ENCODE assay signal across 25 cellular contexts in genomic region chr21:25300632-25301031, GRCh38.
A peak's percentile ranks its signal among the peaks of the same experiment; 100 is the strongest.
DNase-seq lines count a peak whose midpoint lies in the region; ATAC-seq, FAIRE-seq and TF ChIP-seq lines count a peak whose summit lies in the region.
"Had no signal": no experiment of that assay in that cellular context is flagged by ENCODE, and none has a peak within 500 bp of the region (broad histone marks: within the 10 kb centered on the region; RNA-seq: fewer than 3 reads in every experiment).

No MANE protein-coding gene starts in this region.

- TF ChIP-seq CTCF in activated B cell treated with CpG ODN at 0.5 μM for 24 hours (IDR thresholded peaks at IDR 0.05) (no peak), nephron progenitor cell (IDR thresholded peaks at IDR 0.05) (no peak), left ventricle myocardium inferior (IDR thresholded peaks at IDR 0.05; ENCODE audit: borderline replicate concordance) (no peak)

- no peaks in the 10 kb centered on the region for H3K4me1 ChIP-seq in left ventricle myocardium inferior
- H3K4me1 ChIP-seq: A549 had no signal

- no peak overlapping the region for H3K27ac ChIP-seq in left ventricle myocardium inferior (replicated peaks)
- H3K27ac ChIP-seq: A549, C4-2B, HL-60 had no signal

- H3K9me3 Mint-ChIP-seq in activated B cell treated with CpG ODN at 0.5 μM for 24 hours (peaks cover 3% of the 10 kb centered on the region), nephron progenitor cell (no peaks in the 10 kb centered on the region)

- POLR2A ChIA-PET in activated B cell treated with CpG ODN at 0.5 μM for 24 hours (lab: Charles Lee), result no interaction called here

- H3K36me3 Mint-ChIP-seq in activated B cell treated with CpG ODN at 0.5 μM for 24 hours (ENCODE audit: low read depth), result no peaks in the 10 kb centered on the region
- H3K36me3 Mint-ChIP-seq in nephron progenitor cell (ENCODE audit: low read depth), result no peaks in the 10 kb centered on the region
- H3K36me3 Mint-ChIP-seq: CD8-positive, alpha-beta memory T cell had no signal

- H3K4me3 Mint-ChIP-seq in activated B cell treated with CpG ODN at 0.5 μM for 24 hours, result no peak overlapping the region
- no peak overlapping the region for H3K4me3 Mint-ChIP-seq in nephron progenitor cell

- H3K27me3 Mint-ChIP-seq in activated B cell treated with CpG ODN at 0.5 μM for 24 hours, result no peaks in the 10 kb centered on the region
- peaks cover 6% of the 10 kb centered on the region for H3K27me3 Mint-ChIP-seq in nephron progenitor cell (ENCODE audit: low read depth, poor library complexity)
- H3K27me3 Mint-ChIP-seq: CD8-positive, alpha-beta memory T cell had no signal

- DNase-seq in GM12891 (ENCODE audit: insufficient read length, low spot score) (no peak), NCI-H69 (lab: John Stamatoyannopoulos, UW) (peak; percentile 59), activated B cell treated with CpG ODN at 0.5 μM for 24 hours (no peak), nephron progenitor cell (no peak), activated gamma-delta T cell (lab: John Stamatoyannopoulos, UW) (no peak), left ventricle myocardium inferior (no peak)
- DNase-seq: CD8-positive, alpha-beta memory T cell; DMS 273 treated with DMSO at 0.1 percent for 48 hours; DMS79; EL; GF-D8; NCI-H1048; NCI-H1417; NCI-H1694; NCI-H2029 treated with DMSO at 0.1 percent for 48 hours; NCI-H446 treated with DMSO at 0.1 percent for 48 hours; NCI-H526; PC-3; SK-N-SH; SW 1271 had no signal

- CTCF ChIA-PET in activated B cell treated with CpG ODN at 0.5 μM for 24 hours (lab: Charles Lee), result no interaction called here

- no peaks in the 10 kb centered on the region for H3K36me3 ChIP-seq in left ventricle myocardium inferior

- intact Hi-C loops in activated B cell treated with CpG ODN at 0.5 μM for 24 hours (cut with micrococcal nuclease), result loop anchor here (10.0 kb wide), 1 partner anchor 116 kb away; no protein-coding TSS in a partner anchor
- intact Hi-C loops in left ventricle myocardium inferior (cut with micrococcal nuclease), result no loop called here

- H3K27ac Mint-ChIP-seq in activated B cell treated with CpG ODN at 0.5 μM for 24 hours, result peak overlapping the region; percentile 19
- H3K27ac Mint-ChIP-seq in nephron progenitor cell, result no peak overlapping the region

- no peak overlapping the region for H3K4me3 ChIP-seq in left ventricle myocardium inferior
- H3K4me3 ChIP-seq: A549 had no signal

- peaks cover 9% of the 10 kb centered on the region for H3K9me3 ChIP-seq in left ventricle myocardium inferior (replicated peaks)
- H3K9me3 ChIP-seq: A549, SK-N-SH had no signal

- FAIRE-seq in GM12891 (lab: Jason Lieb, UNC), result peak; percentile 77
- FAIRE-seq: A549 had no signal

- ATAC-seq in activated B cell treated with CpG ODN at 0.5 μM for 24 hours (ENCODE audit: low read depth) (no peak), GM21723 (IDR thresholded peaks at IDR 0.05; ENCODE audit: unreplicated experiment) (no peak)
- ATAC-seq: A549, HCT116, PC-3 had no signal

- H3K4me1 Mint-ChIP-seq in activated B cell treated with CpG ODN at 0.5 μM for 24 hours (peaks cover 56% of the 10 kb centered on the region), nephron progenitor cell (no peaks in the 10 kb centered on the region)

- no peak for TF ChIP-seq POLR2A in GM12891 (IDR thresholded peaks at IDR 0.05; ENCODE audit: low read depth, low read length)

- H3K27me3 ChIP-seq in left ventricle myocardium inferior (ENCODE audit: low read depth), result no peaks in the 10 kb centered on the region

TF ChIP-seq in GM12891, 5 proteins besides CTCF, POLR2A, EP300 and RAD21:
- TF ChIP-seq TAF1 (IDR thresholded peaks at IDR 0.05; ENCODE audit: low read depth, low read length) (no peak), POU2F2 (IDR thresholded peaks at IDR 0.05; ENCODE audit: low read depth, low read length) (no peak), PAX5 (IDR thresholded peaks at IDR 0.05; ENCODE audit: insufficient read depth, low read length, severe bottlenecking) (no peak), SPI1 (IDR thresholded peaks at IDR 0.05; ENCODE audit: low read depth, low read length) (no peak), POLR2AphosphoS5 (IDR thresholded peaks at IDR 0.05; ENCODE audit: low read depth, low read length) (no peak)
